Comparison of ENCODE assay signal across 8 cellular contexts in genomic region chr11:45355706-45356041, GRCh38.
A peak's percentile ranks its signal among the peaks of the same experiment; 100 is the strongest.
DNase-seq lines count a peak whose midpoint lies in the region; ATAC-seq, FAIRE-seq and TF ChIP-seq lines count a peak whose summit lies in the region.

No MANE protein-coding gene starts in this region.

- H3K4me3 ChIP-seq in K562 (peak overlapping the region; percentile 43), thyroid gland (replicated peaks in 1 of 3) (peak overlapping the region; percentile 50 to 61 (median 56))

- peak overlapping the region; percentile 79 for H3K4me3 Mint-ChIP-seq in activated T-cell treated with anti-CD3 and anti-CD28 coated beads, Interleukin-2, amount 50 U/mL, for 4 hours
- H3K4me3 Mint-ChIP-seq in memory B cell = peak overlapping the region; percentile 78

- in situ Hi-C loops in K562 (cut with MboI) = no loop called here

- POLR2A ChIA-PET in K562 (lab: Yijun Ruan, JAX) = interaction anchor here (0.6 kb wide), 1 partner anchor 28 kb away, joined by 3 read pairs; no protein-coding TSS in a partner anchor

- BruUV-seq in K562 (replicated peaks; lab: Mats Ljungman, UMichigan) = TSS peak; percentile 80

- no peak overlapping the region for H3K27ac ChIP-seq in K562 (ENCODE audit: extremely low read depth, low read depth, low read length)
- H3K27ac ChIP-seq in thyroid gland = no peak overlapping the region

- H3K27me3 ChIP-seq in K562 (ENCODE audit: control insufficient read depth in 2 of 2, insufficient read depth in 2 of 2, low read length in 2 of 2) (no peaks in the 10 kb centered on the region; a peak in 1 of 5 replicates), thyroid gland (no peaks in the 10 kb centered on the region)

- no peaks in the 10 kb centered on the region for H3K36me3 Mint-ChIP-seq in activated T-cell treated with anti-CD3 and anti-CD28 coated beads, Interleukin-2, amount 50 U/mL, for 4 hours (ENCODE audit: insufficient read depth)
- no peaks in the 10 kb centered on the region for H3K36me3 Mint-ChIP-seq in memory B cell

- no peaks in the 10 kb centered on the region for H3K79me2 ChIP-seq in K562 (ENCODE audit: control insufficient read depth, insufficient read depth, low read length)

- FAIRE-seq in K562 (lab: Jason Lieb, UNC) = no peak

- H3K9me3 ChIP-seq in K562 (replicated peaks; ENCODE audit: control insufficient read depth, insufficient read depth, low read depth, low read length) (no peaks in the 10 kb centered on the region), thyroid gland (no peaks in the 10 kb centered on the region)

- no peak for DNase-seq in activated T-cell treated with anti-CD3 and anti-CD28 coated beads, Interleukin-2, amount 50 U/mL, for 4 hours
- DNase-seq in activated T-cell treated with anti-CD3 and anti-CD28 coated beads, Interleukin-2, amount 50 U/mL, for 1 hour = no peak
- DNase-seq in K562 (ENCODE audit: extremely low read depth in 1 of 4, low spot score in 3 of 4) (no peak), memory B cell (ENCODE audit: low spot score in 2 of 2) (no peak), thyroid gland (no peak), D341Med (ENCODE audit: low spot score) (no peak), iPS-NIHi7 (ENCODE audit: extremely low spot score) (no peak)

- H3K4me1 ChIP-seq in K562 (replicated peaks in 1 of 2; ENCODE audit: control insufficient read depth in 2 of 2, insufficient read depth in 2 of 2, low read length in 2 of 2) (peaks cover 6 to 7% of the 10 kb centered on the region in 2 experiments; a peak in 3 of 5 replicates), thyroid gland (peaks cover 7% of the 10 kb centered on the region in 2 donors)

- no peak for TF ChIP-seq EP300 in K562 (IDR thresholded peaks at IDR 0.05; ENCODE audit: low read length)

- peak overlapping the region; percentile 81 for H3K4me2 ChIP-seq in K562 (ENCODE audit: insufficient read depth, low read length)

- CTCF ChIA-PET in K562 (lab: Yijun Ruan, JAX; ENCODE audit: low intra/inter-chr PET ratio) = no interaction called here

- peak overlapping the region; percentile 95 for H2AFZ ChIP-seq in K562 (ENCODE audit: low read depth, low read length)

- no peaks in the 10 kb centered on the region for H3K9me3 Mint-ChIP-seq in activated T-cell treated with anti-CD3 and anti-CD28 coated beads, Interleukin-2, amount 50 U/mL, for 4 hours
- no peaks in the 10 kb centered on the region for H3K9me3 Mint-ChIP-seq in memory B cell

- no peak for TF ChIP-seq RAD21 in K562 (CRISPR knock-in tag; conservative IDR thresholded peaks at IDR 0.05 in 1 of 2, IDR thresholded peaks at IDR 0.05 in 1 of 2)

- ATAC-seq in activated T-cell treated with anti-CD3 and anti-CD28 coated beads, Interleukin-2, amount 50 U/mL, for 4 hours = no peak
- no peak; the same call in 1 of the 3 replicates for ATAC-seq in K562
- no peak for ATAC-seq in memory B cell (ENCODE audit: low read depth)
- ATAC-seq in GM19463 (IDR thresholded peaks at IDR 0.05; ENCODE audit: unreplicated experiment) = no peak

- intact Hi-C loops in K562 (cut with micrococcal nuclease) (no loop called here), thyroid gland (cut with DNase I) (no loop called here)

- TF ChIP-seq CTCF in K562 (IDR thresholded peaks at IDR 0.05 in 2 of 3, conservative IDR thresholded peaks at IDR 0.05 in 1 of 3; ENCODE audit: insufficient read depth in 2 of 3, low read depth in 1 of 3, low read length in 3 of 3) (no peak), thyroid gland (IDR thresholded peaks at IDR 0.05) (no peak)

- H3K4me1 Mint-ChIP-seq in activated T-cell treated with anti-CD3 and anti-CD28 coated beads, Interleukin-2, amount 50 U/mL, for 4 hours (ENCODE audit: low read depth) = peaks cover 18% of the 10 kb centered on the region
- peaks cover 5% of the 10 kb centered on the region for H3K4me1 Mint-ChIP-seq in memory B cell

- 30% methylated on average over 5 of the region's 5 CpGs for WGBS in K562 (ENCODE audit: insufficient coverage, low coverage, missing lambda C conversion rate)
- WGBS in thyroid gland, 2 donors = 7 to 9% methylated on average over 3 to 5 of the region's 5 CpGs

- H3K27ac Mint-ChIP-seq in memory B cell = peak overlapping the region; percentile 62

- H3K36me3 ChIP-seq in K562 (ENCODE audit: control insufficient read depth, insufficient read depth, low read length) (no peaks in the 10 kb centered on the region), thyroid gland (no peaks in the 10 kb centered on the region)

- H4K20me1 ChIP-seq in K562 (replicated peaks; ENCODE audit: control insufficient read depth, insufficient read depth, low read length) = no peaks in the 10 kb centered on the region

- no peak overlapping the region; a peak in 1 of 4 replicates for H3K9ac ChIP-seq in K562 (ENCODE audit: insufficient read depth in 1 of 2, low read depth in 2 of 2, low read length in 2 of 2)

- H3K9me1 ChIP-seq in K562 (ENCODE audit: control insufficient read depth, insufficient read depth, low read length) = no peaks in the 10 kb centered on the region

- TF ChIP-seq POLR2A in K562 (conservative IDR thresholded peaks at IDR 0.05) (no peak), thyroid gland (IDR thresholded peaks at IDR 0.05) (no peak)

- peaks cover 6% of the 10 kb centered on the region for H3K27me3 Mint-ChIP-seq in activated T-cell treated with anti-CD3 and anti-CD28 coated beads, Interleukin-2, amount 50 U/mL, for 4 hours (ENCODE audit: low read depth)
- H3K27me3 Mint-ChIP-seq in memory B cell = peaks cover 6% of the 10 kb centered on the region

TF ChIP-seq in K562, 482 proteins besides CTCF, POLR2A, EP300 and RAD21:
- TF ChIP-seq MYBL2 (IDR thresholded peaks at IDR 0.05; ENCODE audit: low read depth) = no peak
- TF ChIP-seq MYBL2 (CRISPR knock-in tag; IDR thresholded peaks at IDR 0.05; ENCODE audit: borderline replicate concordance) = no peak
- peak; percentile 8; the same call in 1 of the 2 replicates for TF ChIP-seq RBFOX2 (IDR thresholded peaks at IDR 0.05; ENCODE audit: low read depth, low read length)
- TF ChIP-seq, protein P1, sequence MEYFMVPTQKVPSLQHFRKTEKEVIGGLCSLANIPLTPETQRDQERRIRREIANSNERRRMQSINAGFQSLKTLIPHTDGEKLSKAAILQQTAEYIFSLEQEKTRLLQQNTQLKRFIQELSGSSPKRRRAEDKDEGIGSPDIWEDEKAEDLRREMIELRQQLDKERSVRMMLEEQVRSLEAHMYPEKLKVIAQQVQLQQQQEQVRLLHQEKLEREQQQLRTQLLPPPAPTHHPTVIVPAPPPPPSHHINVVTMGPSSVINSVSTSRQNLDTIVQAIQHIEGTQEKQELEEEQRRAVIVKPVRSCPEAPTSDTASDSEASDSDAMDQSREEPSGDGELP (CRISPR knock-in tag; IDR thresholded peaks at IDR 0.05; ENCODE audit: borderline replicate concordance) = peak; percentile 4; the same call in 1 of the 2 replicates
- no peak for TF ChIP-seq ZNF253 (CRISPR knock-in tag; conservative IDR thresholded peaks at IDR 0.05)
- TF ChIP-seq GMEB1 (CRISPR knock-in tag; IDR thresholded peaks at IDR 0.05) = no peak
- TF ChIP-seq ZBTB8A (IDR thresholded peaks at IDR 0.05; ENCODE audit: partially characterized antibody) = no peak
- TF ChIP-seq L3MBTL2 (IDR thresholded peaks at IDR 0.05) = peak; percentile 5; the same call in 1 of the 2 replicates
- no peak for TF ChIP-seq MCM3 (IDR thresholded peaks at IDR 0.05)
- no peak for TF ChIP-seq ZNF212 (CRISPR knock-in tag; IDR thresholded peaks at IDR 0.05)
- no peak for TF ChIP-seq RBBP5 (IDR thresholded peaks at IDR 0.05; ENCODE audit: borderline replicate concordance, insufficient read depth, low read length, poor library complexity, severe bottlenecking)
- TF ChIP-seq LCOR (CRISPR knock-in tag; IDR thresholded peaks at IDR 0.05) = 0 out of 2 replicates have a peak, but pooled peaks have one; percentile 40
